In the genomic region with DNA sequence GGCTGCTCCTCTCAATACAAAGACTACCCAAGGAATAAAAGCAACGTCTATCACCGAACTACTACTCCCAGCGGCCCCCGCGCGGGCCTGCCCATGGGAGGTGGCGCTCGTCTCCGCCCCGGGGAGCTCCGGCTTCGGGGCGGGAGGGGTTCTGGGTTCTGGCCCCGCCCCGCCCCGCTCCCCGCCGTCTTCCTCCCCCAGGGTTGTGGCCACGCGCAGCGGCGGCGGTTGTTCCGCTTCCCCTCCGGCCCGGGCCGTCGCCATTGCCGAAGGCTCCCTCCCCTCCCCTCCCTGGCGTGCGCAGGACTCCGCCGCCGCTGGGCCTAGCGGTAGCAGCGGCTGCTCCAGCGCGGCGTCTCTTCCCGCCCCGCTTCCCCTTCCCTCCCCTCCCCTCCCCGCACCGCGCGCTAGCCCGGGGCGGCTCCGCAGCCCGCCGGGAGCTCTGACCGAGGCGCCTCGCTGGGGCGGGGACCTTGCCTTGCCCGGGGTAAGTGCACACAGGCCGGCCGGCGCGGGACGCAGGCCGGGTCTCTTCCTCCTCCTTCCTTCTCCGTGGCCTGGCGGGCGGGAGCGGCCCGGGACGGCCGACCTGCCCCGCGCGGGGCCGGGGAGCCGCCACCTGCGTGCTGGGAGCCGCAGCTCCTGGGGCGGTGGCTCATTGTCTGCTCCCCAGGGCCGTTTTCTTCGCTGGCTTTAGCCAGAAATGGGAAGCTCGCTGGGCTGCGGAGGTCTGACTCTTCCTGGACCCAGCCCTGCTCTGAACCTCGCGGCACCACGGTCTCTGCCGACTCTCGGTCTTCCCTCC, we compare ENCODE assay signal across 8 cellular contexts. TPM values are rescaled to one million over a fixed set of nuclear protein-coding genes. Genes with fewer than 3 reads are reported as not detected.
DNase-seq lines count a peak whose midpoint lies in the region; ATAC-seq and TF ChIP-seq lines count a peak whose summit lies in the region.

Gene PAK2, plus strand, starts transcription at position 187 of the 805 bp plus-strand sequence. CDS start 42,790 bp downstream, outside the sequence.

- peak within 1 kb of the TSS; percentile 94 for H3K27ac ChIP-seq in mesodermal cell (ENCODE audit: low read depth, low read length, severe bottlenecking)

- H3K36me3 Mint-ChIP-seq in endothelial cell (ENCODE audit: low read depth, unreplicated experiment): peaks cover 27% of the 10 kb centered on the region

- H3K4me1 ChIP-seq in mesodermal cell (ENCODE audit: control insufficient read depth, insufficient read depth, low read length, poor library complexity, severe bottlenecking): no peaks in the 10 kb centered on the region

- no peaks in the 10 kb centered on the region for H3K9me3 ChIP-seq in mesodermal cell (ENCODE audit: control insufficient read depth, low read length)

- DNase-seq in D341Med (ENCODE audit: low spot score): peak; percentile 95
- peak; percentile 91 for DNase-seq in OCI-M1 (lab: John Stamatoyannopoulos, UW)
- peak; percentile 87 for DNase-seq in activated T-cell treated with anti-CD3 and anti-CD28 coated beads for 1 hour (ENCODE audit: low read depth)
- peak; percentile 84 for DNase-seq in endothelial cell (ENCODE audit: low spot score)
- DNase-seq in stimulated activated CD8-positive, alpha-beta memory T cell treated with anti-CD3 and anti-CD28 coated beads, Interleukin-15, amount 100 ng/mL, for 24 hours (ENCODE audit: low read depth): peak; percentile 72

- 0% methylated on average over 39 to 56 of the region's 85 CpGs for WGBS in mesodermal cell (ENCODE audit: insufficient coverage in 2 of 2), 2 experiments

- peak; percentile 84 for ATAC-seq in GM21528 (IDR thresholded peaks at IDR 0.05; ENCODE audit: low FRiP score, unreplicated experiment)

- no peak for TF ChIP-seq CTCF in endothelial cell (IDR thresholded peaks at IDR 0.05; ENCODE audit: unreplicated experiment)

- H3K36me3 ChIP-seq in mesodermal cell (ENCODE audit: control insufficient read depth, insufficient read depth, low read length): peaks cover 9% of the 10 kb centered on the region

- peak within 1 kb of the TSS; percentile 100 for H3K27ac Mint-ChIP-seq in endothelial cell (ENCODE audit: unreplicated experiment)

- peak within 1 kb of the TSS; percentile 100 for H3K4me3 Mint-ChIP-seq in endothelial cell (ENCODE audit: unreplicated experiment)

- H3K4me1 Mint-ChIP-seq in endothelial cell (ENCODE audit: unreplicated experiment): peaks cover 17% of the 10 kb centered on the region

- no peak for TF ChIP-seq RAD21 in Ishikawa (IDR thresholded peaks at IDR 0.05; ENCODE audit: low read depth)

- H3K27me3 Mint-ChIP-seq in endothelial cell (ENCODE audit: unreplicated experiment): peaks cover 11% of the 10 kb centered on the region

- peak within 1 kb of the TSS; percentile 97 for H3K4me3 ChIP-seq in mesodermal cell (ENCODE audit: extremely low read depth, insufficient read depth, low read length, poor library complexity, severe bottlenecking)

- no peaks in the 10 kb centered on the region for H3K9me3 Mint-ChIP-seq in endothelial cell (ENCODE audit: unreplicated experiment)

- no peak for TF ChIP-seq EP300 in Ishikawa (IDR thresholded peaks at IDR 0.05; ENCODE audit: borderline replicate concordance)

TF ChIP-seq in Ishikawa, 13 proteins besides CTCF, POLR2A, EP300 and RAD21:
- TF ChIP-seq, protein P1, sequence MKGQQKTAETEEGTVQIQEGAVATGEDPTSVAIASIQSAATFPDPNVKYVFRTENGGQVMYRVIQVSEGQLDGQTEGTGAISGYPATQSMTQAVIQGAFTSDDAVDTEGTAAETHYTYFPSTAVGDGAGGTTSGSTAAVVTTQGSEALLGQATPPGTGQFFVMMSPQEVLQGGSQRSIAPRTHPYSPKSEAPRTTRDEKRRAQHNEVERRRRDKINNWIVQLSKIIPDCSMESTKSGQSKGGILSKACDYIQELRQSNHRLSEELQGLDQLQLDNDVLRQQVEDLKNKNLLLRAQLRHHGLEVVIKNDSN (IDR thresholded peaks at IDR 0.05): peak; percentile 56; the same call in 1 of the 2 replicates
- TF ChIP-seq EGR1 (IDR thresholded peaks at IDR 0.05) (no peak; the same call in 1 of the 2 replicates), YY1 (IDR thresholded peaks at IDR 0.05; ENCODE audit: low read depth) (peak; percentile 91), ZBTB7A (IDR thresholded peaks at IDR 0.05; ENCODE audit: low read depth) (no peak), CEBPB (IDR thresholded peaks at IDR 0.05) (no peak; the same call in 1 of the 2 replicates), TAF1 (IDR thresholded peaks at IDR 0.05; ENCODE audit: low read depth) (peak; percentile 91), NFIC (IDR thresholded peaks at IDR 0.05) (no peak)
- TF ChIP-seq, protein P2, sequence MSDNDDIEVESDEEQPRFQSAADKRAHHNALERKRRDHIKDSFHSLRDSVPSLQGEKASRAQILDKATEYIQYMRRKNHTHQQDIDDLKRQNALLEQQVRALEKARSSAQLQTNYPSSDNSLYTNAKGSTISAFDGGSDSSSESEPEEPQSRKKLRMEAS (IDR thresholded peaks at IDR 0.05): peak; percentile 67

RNA-seq across cellular contexts. Expression of gene PAK2, which starts in this region (rescaled TPM):
- 116 TPM for total RNA-seq in endothelial cell (ENCODE audit: unreplicated experiment)
- polyA plus RNA-seq in mesodermal cell (2013, experiment 1 of 2): 56.3 TPM
- polyA plus RNA-seq in mesodermal cell (2013, experiment 2 of 2): 52.5 TPM

Comparison
In these comparisons a context has a peak if more than half of its experiments do, and no peak if none do; other contexts are left out.
1. Peak in every context shown above with its lines: DNase-seq, ATAC-seq, H3K4me3 ChIP-seq and H3K27ac ChIP-seq.